Comparison of ENCODE assay signal across 8 cellular contexts in the genomic region with DNA sequence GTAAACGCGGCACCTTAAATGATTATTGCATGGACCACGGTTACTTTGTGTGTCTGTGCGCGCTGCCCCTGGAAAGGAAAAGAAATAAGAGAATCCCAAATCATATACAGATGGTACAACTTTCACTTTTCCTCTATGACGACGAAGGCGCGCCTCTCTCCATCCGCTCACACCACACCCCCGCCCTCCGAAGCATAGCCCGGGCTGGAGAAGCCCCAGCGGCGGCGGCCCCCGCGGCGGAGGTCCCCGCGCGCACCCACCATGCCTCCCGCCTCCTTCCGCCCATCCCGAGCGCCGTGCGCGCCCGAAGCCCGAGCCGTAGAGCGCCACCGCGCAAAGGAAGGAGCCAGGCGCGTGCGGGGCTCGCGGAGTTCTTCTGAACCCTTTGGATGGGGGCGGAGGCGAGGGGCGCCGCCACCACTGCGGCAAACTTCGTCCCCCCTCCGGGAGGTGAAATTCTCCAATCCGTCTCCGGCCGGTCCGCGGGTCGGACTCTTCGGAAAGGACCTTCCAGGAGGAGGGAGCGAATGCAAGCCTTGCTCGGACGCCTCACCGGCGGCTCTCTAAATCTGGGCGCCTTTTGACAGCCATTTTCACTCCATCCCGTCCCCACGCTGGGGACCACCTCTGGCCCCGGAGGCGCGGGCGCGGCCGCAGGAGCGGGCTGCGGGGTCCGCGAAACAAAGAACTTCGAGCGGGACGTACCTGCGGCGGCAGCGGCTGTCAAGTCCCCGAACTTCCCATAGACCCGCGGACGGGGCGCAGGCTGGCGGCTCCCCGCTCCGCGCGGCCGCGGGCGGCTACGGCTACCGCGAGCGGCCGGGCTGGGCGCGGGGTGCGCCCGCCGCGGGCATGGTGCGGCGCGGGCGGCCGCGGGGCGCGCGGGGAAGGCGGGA. TPM values are rescaled to one million over a fixed set of nuclear protein-coding genes. Genes with fewer than 3 reads are reported as not detected.
DNase-seq lines count a peak whose midpoint lies in the region; ATAC-seq and TF ChIP-seq lines count a peak whose summit lies in the region.

No MANE protein-coding gene starts in this region.

- H3K4me1 ChIP-seq in Loucy (ENCODE audit: insufficient read depth, low read length, poor library complexity, severe bottlenecking) (peaks cover 22% of the 10 kb centered on the region), stomach (peaks cover 0 to 59% (median 35%) of the 10 kb centered on the region in 4 donors)

- no peak overlapping the region for H3K4me2 ChIP-seq in Loucy (ENCODE audit: low read depth, low read length, poor library complexity, severe bottlenecking)

- H3K4me3 Mint-ChIP-seq in Calu3 (ENCODE audit: low read depth, unreplicated experiment) (peak overlapping the region; percentile 68), chondrocyte (ENCODE audit: unreplicated experiment) (peak overlapping the region; percentile 87)

- H3K79me2 ChIP-seq in Loucy (ENCODE audit: insufficient read depth, low read length) = no peaks in the 10 kb centered on the region

- H3K9me2 ChIP-seq in Loucy (replicated peaks; ENCODE audit: low read depth, low read length) = no peaks in the 10 kb centered on the region

- no TSS peak for BruUV-seq in Calu3 (replicated peaks; lab: Mats Ljungman, UMichigan)

- H3K9ac ChIP-seq in Loucy (ENCODE audit: low read depth, low read length, poor library complexity, severe bottlenecking) = no peak overlapping the region

- no peak for TF ChIP-seq EP300 in stomach (IDR thresholded peaks at IDR 0.05)

- H3K9me3 Mint-ChIP-seq in Calu3 (ENCODE audit: low read depth, unreplicated experiment) (no peaks in the 10 kb centered on the region), chondrocyte (ENCODE audit: low read depth) (no peaks in the 10 kb centered on the region)

- H3F3A ChIP-seq in Loucy (ENCODE audit: low read depth) = no peaks in the 10 kb centered on the region

- H3K9me3 ChIP-seq in Loucy (ENCODE audit: insufficient read depth, low read depth, low read length) (no peaks in the 10 kb centered on the region), stomach (no peaks in the 10 kb centered on the region)

- H4K20me1 ChIP-seq in Loucy (ENCODE audit: insufficient read depth, low read length, poor library complexity, severe bottlenecking) = no peaks in the 10 kb centered on the region

- H2AFZ ChIP-seq in Loucy (ENCODE audit: low read length) = no peak overlapping the region

- peaks cover 12% of the 10 kb centered on the region for H3K4me1 Mint-ChIP-seq in Calu3 (ENCODE audit: low read depth, unreplicated experiment)
- H3K4me1 Mint-ChIP-seq in chondrocyte (ENCODE audit: low read depth) = peaks cover 54% of the 10 kb centered on the region

- H3K27me3 Mint-ChIP-seq in Calu3 (ENCODE audit: unreplicated experiment) (peaks cover 100% of the 10 kb centered on the region), chondrocyte (ENCODE audit: low read depth) (no peaks in the 10 kb centered on the region)

- H3K36me3 ChIP-seq in Loucy (ENCODE audit: insufficient read depth, low read length) = no peaks in the 10 kb centered on the region
- no peaks in the 10 kb centered on the region for H3K36me3 ChIP-seq in stomach

- CTCF ChIA-PET in Calu3 (lab: Charles Lee) = no interaction called here

- peak overlapping the region; percentile 75 for H3K4me3 ChIP-seq in Loucy (ENCODE audit: low read length, poor library complexity, severe bottlenecking)
- peak overlapping the region; percentile 72 to 80 (median 74) for H3K4me3 ChIP-seq in stomach

- WGBS in stomach, 5 donors = 0 to 1% (median 0%) methylated on average over 47 to 112 of the region's 112 CpGs

- peak; percentile 19 for DNase-seq in Calu3
- DNase-seq in chondrocyte (ENCODE audit: low spot score) = no peak
- DNase-seq in stomach = no peak
- DNase-seq in stimulated activated CD4-positive, alpha-beta T cell treated with anti-CD3 and anti-CD28 coated beads, Interleukin-2, amount 100 ng/mL, for 48 hours = no peak
- DNase-seq in KG1 (lab: John Stamatoyannopoulos, UW) = no peak

- peaks cover 16% of the 10 kb centered on the region for H3K36me3 Mint-ChIP-seq in Calu3 (ENCODE audit: insufficient read depth, unreplicated experiment)
- no peaks in the 10 kb centered on the region for H3K36me3 Mint-ChIP-seq in chondrocyte (ENCODE audit: low read depth)

- H3K27me3 ChIP-seq in Loucy (ENCODE audit: insufficient read depth, low read length, poor library complexity, severe bottlenecking) (no peaks in the 10 kb centered on the region), layer of hippocampus (ENCODE audit: control insufficient read depth, insufficient read depth, low read length) (no peaks in the 10 kb centered on the region), stomach (peaks cover 0 to 39% (median 21%) of the 10 kb centered on the region in 3 donors)

- no peak overlapping the region for H3K27ac Mint-ChIP-seq in Calu3 (ENCODE audit: unreplicated experiment)
- peak overlapping the region; percentile 88 for H3K27ac Mint-ChIP-seq in chondrocyte (ENCODE audit: unreplicated experiment)

- no peak for TF ChIP-seq CTCF in Calu3 (IDR thresholded peaks at IDR 0.05; ENCODE audit: unreplicated experiment)
- no peak for TF ChIP-seq CTCF in Loucy (conservative IDR thresholded peaks at IDR 0.05; ENCODE audit: low read length)
- TF ChIP-seq CTCF in chondrocyte (IDR thresholded peaks at IDR 0.05) = peak; percentile 28
- TF ChIP-seq CTCF in stomach (IDR thresholded peaks at IDR 0.05) = no peak

- intact Hi-C loops in Calu3 (cut with micrococcal nuclease; ENCODE audit: unreplicated experiment) (no loop called here), stomach (cut with DNase I; ENCODE audit: low total_unique reads) (no loop called here)

- peak; percentile 22 for ATAC-seq in GM21526 (IDR thresholded peaks at IDR 0.05; ENCODE audit: low FRiP score, unreplicated experiment)

- no peak for TF ChIP-seq POLR2A in stomach (IDR thresholded peaks at IDR 0.05)

- peak overlapping the region; percentile 18 for H3K27ac ChIP-seq in layer of hippocampus (ENCODE audit: low read depth, low read length)
- H3K27ac ChIP-seq in stomach = peak overlapping the region; percentile 80 to 94 (median 86)

RNA-seq across cellular contexts. Expression of a gene that starts 0.5 kb away (rescaled TPM):
- total RNA-seq in Calu3 (2022) (not detected in 2 replicates), chondrocyte (11.7 to 37.8 TPM (median 12.1 TPM) in 3 replicates), stomach (1 to 10 TPM in 4 of 5 donors, under 1 TPM in 1; 0.29 to 7.0 (median 5.4) TPM)
- 1 to 10 TPM; 1.4 to 2.8 (median 1.5) TPM for polyA plus RNA-seq in stomach
